In genomic region chr21:39029086-39029772, GRCh38 we compare ENCODE assay signal across 17 cellular contexts.
A peak's percentile ranks its signal among the peaks of the same experiment; 100 is the strongest.
DNase-seq lines count a peak whose midpoint lies in the region; ATAC-seq, FAIRE-seq and TF ChIP-seq lines count a peak whose summit lies in the region.
"Had no signal": no experiment of that assay in that cellular context is flagged by ENCODE, and none has a peak within 500 bp of the region (broad histone marks: within the 10 kb centered on the region; RNA-seq: fewer than 3 reads in every experiment).

No MANE protein-coding gene starts in this region.

- no peak for FAIRE-seq in H54 (lab: Jason Lieb, UNC)

- H3K4me3 ChIP-seq in smooth muscle cell, result no peak overlapping the region
- H3K4me3 ChIP-seq: dorsolateral prefrontal cortex, esophagus muscularis mucosa, tibial artery had no signal

- no peaks in the 10 kb centered on the region for H3K4me1 ChIP-seq in smooth muscle cell (ENCODE audit: low read depth)

- TF ChIP-seq POLR2A in H54 (IDR thresholded peaks at IDR 0.05; ENCODE audit: low read depth, low read length), result no peak

- H3K9ac ChIP-seq in smooth muscle cell (ENCODE audit: low read depth), result no peak overlapping the region

- TF ChIP-seq CTCF in smooth muscle cell (IDR thresholded peaks at IDR 0.05; ENCODE audit: borderline replicate concordance, insufficient read depth, poor library complexity, severe bottlenecking), result no peak

- no peaks in the 10 kb centered on the region for H3K9me3 ChIP-seq in smooth muscle cell (replicated peaks; ENCODE audit: low read depth)
- H3K9me3 ChIP-seq: neutrophil had no signal

- peak overlapping the region; percentile 69 for H3K27ac ChIP-seq in smooth muscle cell (ENCODE audit: low read depth)
- H3K27ac ChIP-seq: 22Rv1, dorsolateral prefrontal cortex, esophagus muscularis mucosa, neutrophil, tibial artery had no signal

- H4K20me1 ChIP-seq in smooth muscle cell (ENCODE audit: low read depth), result no peaks in the 10 kb centered on the region

- intact Hi-C loops in Right ventricle myocardium superior (cut with DNase I) (no loop called here), cardiac septum (cut with DNase I) (no loop called here), left cardiac atrium (cut with DNase I) (no loop called here)

- DNase-seq in Right ventricle myocardium superior (no peak), cardiac septum (ENCODE audit: low spot score) (no peak), amniotic stem cell (lab: John Stamatoyannopoulos, UW) (peak; percentile 37), left cardiac atrium (no peak), smooth muscle cell (lab: John Stamatoyannopoulos, UW; ENCODE audit: unreplicated experiment) (no peak), RKO (ENCODE audit: low spot score) (no peak), H54 (ENCODE audit: insufficient read length, low spot score) (no peak)
- DNase-seq: activated CD8-positive, alpha-beta memory T cell treated with anti-CD3 and anti-CD28 coated beads, Interleukin-2, amount 10 ng/mL, durations not matched to agents 7 days and 5 days; activated naive CD4-positive, alpha-beta T cell; dorsolateral prefrontal cortex; stimulated activated CD4-positive, alpha-beta T cell treated with anti-CD3 and anti-CD28 coated beads, Interleukin-4, amount 100 ng/mL, for 1 hour; T-helper 2 cell; tibial artery had no signal

- H3K4me2 ChIP-seq in smooth muscle cell, result peak overlapping the region; percentile 42

- peaks cover 17% of the 10 kb centered on the region for H3F3A ChIP-seq in smooth muscle cell (ENCODE audit: low read depth)

- H3K79me2 ChIP-seq in smooth muscle cell (ENCODE audit: low read depth), result no peaks in the 10 kb centered on the region

- peak; percentile 27 for ATAC-seq in Right ventricle myocardium superior (ENCODE audit: poor library complexity)
- ATAC-seq in left cardiac atrium, result peak; percentile 38 to 49
- ATAC-seq in GM21423 (IDR thresholded peaks at IDR 0.05; ENCODE audit: unreplicated experiment), result no peak
- ATAC-seq: activated CD8-positive, alpha-beta memory T cell treated with anti-CD3 and anti-CD28 coated beads, Interleukin-2, amount 10 ng/mL, durations not matched to agents 7 days and 5 days had no signal

- H2AFZ ChIP-seq in smooth muscle cell (ENCODE audit: low read depth), result peak overlapping the region; percentile 30

- H3K27me3 ChIP-seq in smooth muscle cell (ENCODE audit: low read depth), result no peaks in the 10 kb centered on the region
- H3K27me3 ChIP-seq: dorsolateral prefrontal cortex, esophagus muscularis mucosa, neutrophil, tibial artery had no signal

- 16% methylated on average over 7 of the region's 7 CpGs for WGBS in smooth muscle cell (ENCODE audit: low lambda C conversion rate)

- no peaks in the 10 kb centered on the region for H3K36me3 ChIP-seq in smooth muscle cell (ENCODE audit: low read depth)
- H3K36me3 ChIP-seq: esophagus muscularis mucosa, neutrophil, tibial artery had no signal
